Comparison of ENCODE assay signal across 22 cellular contexts in genomic region chr19:39692822-39693221, GRCh38. TPM values are rescaled to one million over a fixed set of nuclear protein-coding genes. Genes with fewer than 3 reads are reported as not detected.
A peak's percentile ranks its signal among the peaks of the same experiment; 100 is the strongest.
DNase-seq lines count a peak whose midpoint lies in the region; ATAC-seq, FAIRE-seq and TF ChIP-seq lines count a peak whose summit lies in the region.
"Had no signal": no experiment of that assay in that cellular context is flagged by ENCODE, and none has a peak within 500 bp of the region (broad histone marks: within the 10 kb centered on the region; RNA-seq: fewer than 3 reads in every experiment).

No MANE protein-coding gene starts in this region.

- in situ Hi-C loops in GM12878 (cut with MboI): no loop called here

- peaks cover 19% of the 10 kb centered on the region for H3K4me1 ChIP-seq in GM12878 (ENCODE audit: control insufficient read depth, insufficient read depth, low read length)

- no peak overlapping the region for H3K4me2 ChIP-seq in GM12878 (ENCODE audit: control insufficient read depth, insufficient read depth)

- no peaks in the 10 kb centered on the region for H4K20me1 ChIP-seq in GM12878 (ENCODE audit: control insufficient read depth, insufficient read depth)

- BruUV-seq in GM12878 (replicated peaks; lab: Mats Ljungman, UMichigan): no TSS peak

- H3K9ac ChIP-seq in GM12878 (ENCODE audit: control insufficient read depth, insufficient read depth, low read length): no peak overlapping the region
- H3K9ac ChIP-seq: GM23248 had no signal

- no peak for TF ChIP-seq EP300 in GM12878 (IDR thresholded peaks at IDR 0.05; ENCODE audit: borderline replicate concordance in 1 of 2, control insufficient read depth in 1 of 2, low read depth in 2 of 2, low read length in 2 of 2)

- POLR2A ChIA-PET in GM12878 (lab: Charles Lee): interaction anchor here (0.7 to 1.2 kb wide), 2 partner anchors 10 to 13 kb away, joined by 3 to 4 read pairs; no protein-coding TSS in a partner anchor

- ATAC-seq in GM12878 (peak; percentile 68), HG03469 (IDR thresholded peaks at IDR 0.05; ENCODE audit: unreplicated experiment) (no peak), GM19023 (IDR thresholded peaks at IDR 0.05; ENCODE audit: unreplicated experiment) (no peak)
- ATAC-seq: K562 had no signal

- RAD21 ChIA-PET in GM12878 (lab: Charles Lee; ENCODE audit: unreplicated experiment): interaction anchor here (0.8 to 1.0 kb wide), 4 partner anchors 8 to 152 kb away, joined by 3 to 4 read pairs (median 4); no protein-coding TSS in a partner anchor

- CTCF ChIA-PET in GM12878 (lab: Yijun Ruan, JAX): interaction anchor here (1.2 kb wide), 1 partner anchor 100 kb away, joined by 3 read pairs; no protein-coding TSS in a partner anchor

- no peaks in the 10 kb centered on the region for H3K27me3 ChIP-seq in GM12878 (replicated peaks in 1 of 2; ENCODE audit: control insufficient read depth in 2 of 2, insufficient read depth in 2 of 2, low read length in 1 of 2)

- TF ChIP-seq CTCF in GM12865 (IDR thresholded peaks at IDR 0.05; ENCODE audit: insufficient read depth, low read depth, low read length, missing control alignments) (no peak), GM12878 (IDR thresholded peaks at IDR 0.05 in 2 of 3, conservative IDR thresholded peaks at IDR 0.05 in 1 of 3; ENCODE audit: control insufficient read depth in 2 of 3, extremely low read depth in 1 of 3, insufficient read depth in 1 of 3, low read depth in 3 of 3, low read length in 3 of 3) (no peak)

- TF ChIP-seq POLR2A in GM12892 (IDR thresholded peaks at IDR 0.05; ENCODE audit: low read depth, low read length): no peak
- TF ChIP-seq POLR2A in GM12878 (IDR thresholded peaks at IDR 0.05; ENCODE audit: low read depth, low read length): no peak

- WGBS in GM12878 (ENCODE audit: insufficient coverage, insufficient replicate concordance, low lambda C conversion rate, missing lambda C conversion rate): 60% methylated on average over 1 of the region's 1 CpG

- intact Hi-C loops in GM12878 (cut with micrococcal nuclease; ENCODE audit: unreplicated experiment): no loop called here

- no peaks in the 10 kb centered on the region for H3K36me3 ChIP-seq in GM12878 (ENCODE audit: control insufficient read depth in 2 of 2, insufficient read depth in 2 of 2, low read length in 1 of 2)

- no peak overlapping the region; the same call in 1 of the 2 replicates for H2AFZ ChIP-seq in GM12878 (ENCODE audit: control insufficient read depth, low read depth, low read length)
- H2AFZ ChIP-seq: GM23248 had no signal

- H3K9me3 ChIP-seq in GM12878 (replicated peaks; ENCODE audit: control insufficient read depth, insufficient read depth, low read length): peaks cover 2% of the 10 kb centered on the region; the same call in 2 of the 3 replicates

- FAIRE-seq in GM12892 (lab: Jason Lieb, UNC) (peak; percentile 72), GM12878 (lab: Jason Lieb, UNC) (no peak)
- FAIRE-seq: A204.1, GM18507, H54, HTR-8/SVneo, K562 had no signal

- no peak overlapping the region for H3K4me3 ChIP-seq in GM12865 (ENCODE audit: low read depth, low read length)
- H3K4me3 ChIP-seq in GM12878: no peak overlapping the region
- H3K4me3 ChIP-seq: GM23248, K562 had no signal

- no peak for TF ChIP-seq RAD21 in GM12878 (IDR thresholded peaks at IDR 0.05; ENCODE audit: insufficient read depth, low read depth, low read length)

- DNase-seq in GM12865 (ENCODE audit: low read depth): peak; percentile 47
- no peak for DNase-seq in GM12892 (ENCODE audit: insufficient read length)
- no peak for DNase-seq in GM12878 (ENCODE audit: low read depth, low spot score)
- no peak for DNase-seq in NCI-H128 (lab: John Stamatoyannopoulos, UW; ENCODE audit: unreplicated experiment)
- DNase-seq: AML-193; Caco-2; CD4-positive, alpha-beta T cell; DMS153; DMS79; GDM1; GM23248; IMR-90 had no signal

- H3K27ac ChIP-seq in GM12878 (ENCODE audit: control insufficient read depth, insufficient read depth): peak overlapping the region; percentile 47
- H3K27ac ChIP-seq: C4-2B, GM23248 had no signal

- no peaks in the 10 kb centered on the region for H3K79me2 ChIP-seq in GM12878 (ENCODE audit: control insufficient read depth, insufficient read depth, low read length)

- SMC1A ChIA-PET in GM12878 (lab: Charles Lee; ENCODE audit: uncharacterized antibody, unreplicated experiment): interaction anchor here (1.0 to 1.4 kb wide), 3 partner anchors 8 to 16 kb away, joined by 5 read pairs; no protein-coding TSS in a partner anchor

TF ChIP-seq in GM12878, 131 proteins besides CTCF, POLR2A, EP300 and RAD21 (continues in another document):
- TF ChIP-seq TCF7 (IDR thresholded peaks at IDR 0.05; ENCODE audit: borderline replicate concordance): no peak
- no peak for TF ChIP-seq CHD4 (IDR thresholded peaks at IDR 0.05)
- TF ChIP-seq PML (IDR thresholded peaks at IDR 0.05; ENCODE audit: low read length): no peak
- no peak for TF ChIP-seq RELA (IDR thresholded peaks at IDR 0.05; ENCODE audit: borderline replicate concordance, partially characterized antibody)
- 0 out of 2 replicates have a peak, but pooled peaks have one; percentile 13 for TF ChIP-seq CREB1 (IDR thresholded peaks at IDR 0.05; ENCODE audit: low read depth)
- TF ChIP-seq, protein P1, sequence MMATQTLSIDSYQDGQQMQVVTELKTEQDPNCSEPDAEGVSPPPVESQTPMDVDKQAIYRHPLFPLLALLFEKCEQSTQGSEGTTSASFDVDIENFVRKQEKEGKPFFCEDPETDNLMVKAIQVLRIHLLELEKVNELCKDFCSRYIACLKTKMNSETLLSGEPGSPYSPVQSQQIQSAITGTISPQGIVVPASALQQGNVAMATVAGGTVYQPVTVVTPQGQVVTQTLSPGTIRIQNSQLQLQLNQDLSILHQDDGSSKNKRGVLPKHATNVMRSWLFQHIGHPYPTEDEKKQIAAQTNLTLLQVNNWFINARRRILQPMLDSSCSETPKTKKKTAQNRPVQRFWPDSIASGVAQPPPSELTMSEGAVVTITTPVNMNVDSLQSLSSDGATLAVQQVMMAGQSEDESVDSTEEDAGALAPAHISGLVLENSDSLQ (IDR thresholded peaks at IDR 0.05): no peak
- TF ChIP-seq MYC (IDR thresholded peaks at IDR 0.05; ENCODE audit: insufficient read depth, insufficient read length, insufficient replicate concordance, low read length, severe bottlenecking): no peak

RNA-seq across cellular contexts. Expression of gene LGALS14, which starts 11.5 kb away (rescaled TPM):
- 10.1 TPM for polyA plus RNA-seq in GM12892 (2012; ENCODE audit: missing spikeins)
- total RNA-seq in GM12878 (2013; cell fraction: nucleolus; rRNA removed): 0.81 TPM in 1 of 2 replicates, not detected in the other
- 6.9 and 9.0 TPM in 2 replicates for total RNA-seq in GM12878 (2014; rRNA removed)
- total RNA-seq in GM12878 (2014; rRNA removed; fragmentation: Illumina TruSeq; extraction: Trizol): 5.2 and 6.2 TPM in 2 replicates
- total RNA-seq in GM12878 (2021): 4.9 and 6.6 TPM in 2 replicates
- 39.7 TPM for polyA plus RNA-seq in GM12878 (2011; ENCODE audit: low read depth)
- polyA plus RNA-seq in GM12878 (2011; rRNA removed): 9.3 and 12.2 TPM in 2 replicates
- 6.7 and 7.4 TPM in 2 replicates for polyA plus RNA-seq in GM12878 (2011; cell fraction: cytosol; rRNA removed)
- polyA plus RNA-seq in GM12878 (2011; cell fraction: nucleus; rRNA removed): 2.0 and 5.1 TPM in 2 replicates
- 23.9 and 27.5 TPM in 2 replicates for polyA plus RNA-seq in GM12878 (2012)
- polyA plus RNA-seq in GM12878 (2014; fragmentation: Illumina TruSeq; extraction: Trizol): 8.1 and 8.5 TPM in 2 replicates
- polyA plus RNA-seq in GM12878 (2014; fragmentation: Nextera tagmentation; extraction: Ambion mirVana): 10 to 100 TPM; 21.0 to 34.6 TPM
- 5.2 and 7.6 TPM in 2 replicates for polyA plus RNA-seq in GM12878 (2014; rRNA removed)
- polyA plus RNA-seq in GM12878 (2016; fragmentation: Nextera tagmentation; extraction: Ambion mirVana): 1 to 10 TPM; 5.1 to 6.2 TPM
- polyA minus RNA-seq in GM12878 (2011; rRNA and poly(A)+ RNA removed): 5.9 and 10.5 TPM in 2 replicates
- polyA minus RNA-seq in GM12878 (2011; cell fraction: cytosol; rRNA and poly(A)+ RNA removed): 2.6 TPM in 1 of 2 replicates, not detected in the other
- polyA minus RNA-seq in GM12878 (2011; cell fraction: nucleus; rRNA and poly(A)+ RNA removed): 1.2 TPM in 1 of 2 replicates, not detected in the other
- total RNA-seq: CD4-positive, alpha-beta T cell; Daoy; GM23248; IMR-90; K562 had no signal
- polyA plus RNA-seq: BJ, GM23248, IMR-90, K562 had no signal

RNA-seq across cellular contexts. Expression of gene LGALS16, which starts 37.1 kb away (rescaled TPM):
- polyA plus RNA-seq in GM12892 (2012; ENCODE audit: missing spikeins): not detected
- not detected in 2 replicates for total RNA-seq in GM12878 (2013; cell fraction: nucleolus; rRNA removed)
- total RNA-seq in GM12878 (2014; rRNA removed): not detected in 2 replicates
- total RNA-seq in GM12878 (2014; rRNA removed; fragmentation: Illumina TruSeq; extraction: Trizol): not detected in 2 replicates
- not detected in 2 replicates for total RNA-seq in GM12878 (2021)
- polyA plus RNA-seq in GM12878 (2011; ENCODE audit: low read depth): not detected
- polyA plus RNA-seq in GM12878 (2011; rRNA removed): not detected in 2 replicates
- polyA plus RNA-seq in GM12878 (2011; cell fraction: cytosol; rRNA removed): not detected in 2 replicates
- not detected in 2 replicates for polyA plus RNA-seq in GM12878 (2011; cell fraction: nucleus; rRNA removed)
- not detected in 2 replicates for polyA plus RNA-seq in GM12878 (2012)
- not detected in 2 replicates for polyA plus RNA-seq in GM12878 (2014; fragmentation: Illumina TruSeq; extraction: Trizol)
- polyA plus RNA-seq in GM12878 (2014; fragmentation: Nextera tagmentation; extraction: Ambion mirVana): not detected
- polyA plus RNA-seq in GM12878 (2014; rRNA removed): not detected in 2 replicates
- polyA plus RNA-seq in GM12878 (2016; fragmentation: Nextera tagmentation; extraction: Ambion mirVana): not detected
- not detected in 2 replicates for polyA minus RNA-seq in GM12878 (2011; rRNA and poly(A)+ RNA removed)
- polyA minus RNA-seq in GM12878 (2011; cell fraction: cytosol; rRNA and poly(A)+ RNA removed): not detected in 2 replicates
- not detected in 2 replicates for polyA minus RNA-seq in GM12878 (2011; cell fraction: nucleus; rRNA and poly(A)+ RNA removed)
- total RNA-seq: Caco-2; CD4-positive, alpha-beta T cell; Daoy; GM23248; IMR-90; K562 had no signal
- polyA plus RNA-seq: BJ, GM23248, IMR-90, K562 had no signal

RNA-seq across cellular contexts. Expression of gene CLC, which starts 45.0 kb away (rescaled TPM):
- 1.7 TPM for polyA plus RNA-seq in GM12892 (2012; ENCODE audit: missing spikeins)
- not detected in 2 replicates for total RNA-seq in GM12878 (2013; cell fraction: nucleolus; rRNA removed)
- not detected in 2 replicates for total RNA-seq in GM12878 (2014; rRNA removed)
- total RNA-seq in GM12878 (2014; rRNA removed; fragmentation: Illumina TruSeq; extraction: Trizol): 0.27 TPM in 1 of 2 replicates, not detected in the other
- total RNA-seq in GM12878 (2021): 0.36 TPM in 1 of 2 replicates, not detected in the other
- polyA plus RNA-seq in GM12878 (2011; ENCODE audit: low read depth): 4.4 TPM
- 0.31 TPM in 1 of 2 replicates, not detected in the other for polyA plus RNA-seq in GM12878 (2011; rRNA removed)
- polyA plus RNA-seq in GM12878 (2011; cell fraction: cytosol; rRNA removed): 0.27 and 0.55 TPM in 2 replicates
- 0.22 TPM in 1 of 2 replicates, not detected in the other for polyA plus RNA-seq in GM12878 (2011; cell fraction: nucleus; rRNA removed)
- 1.8 and 2.9 TPM in 2 replicates for polyA plus RNA-seq in GM12878 (2012)
- 0.35 TPM in 1 of 2 replicates, not detected in the other for polyA plus RNA-seq in GM12878 (2014; fragmentation: Illumina TruSeq; extraction: Trizol)
- under 1 TPM; 0.18 to 0.21 TPM for polyA plus RNA-seq in GM12878 (2014; fragmentation: Nextera tagmentation; extraction: Ambion mirVana)
- 0.29 TPM in 1 of 2 replicates, not detected in the other for polyA plus RNA-seq in GM12878 (2014; rRNA removed)
- not detected for polyA plus RNA-seq in GM12878 (2016; fragmentation: Nextera tagmentation; extraction: Ambion mirVana)
- polyA minus RNA-seq in GM12878 (2011; rRNA and poly(A)+ RNA removed): not detected in 2 replicates
- polyA minus RNA-seq in GM12878 (2011; cell fraction: cytosol; rRNA and poly(A)+ RNA removed): not detected in 2 replicates
- polyA minus RNA-seq in GM12878 (2011; cell fraction: nucleus; rRNA and poly(A)+ RNA removed): not detected in 2 replicates
- total RNA-seq: Caco-2; CD4-positive, alpha-beta T cell; Daoy; GM23248; IMR-90 had no signal
- polyA plus RNA-seq: BJ, GM23248, IMR-90 had no signal
